Comparison of ENCODE assay signal across 17 cellular contexts in genomic region chr16:50050802-50051201, GRCh38.
"Had no signal": no experiment of that assay in that cellular context is flagged by ENCODE, and none has a peak within 500 bp of the region (broad histone marks: within the 10 kb centered on the region; RNA-seq: fewer than 3 reads in every experiment).

No MANE protein-coding gene starts in this region.

- H3K27me3 ChIP-seq: adrenal gland, thyroid gland had no signal

- H3K4me3 ChIP-seq: adrenal gland, esophagus squamous epithelium, heart right ventricle, left ventricle myocardium inferior, thyroid gland had no signal

- H3K4me1 ChIP-seq: adrenal gland, esophagus squamous epithelium, heart right ventricle, left ventricle myocardium inferior, thyroid gland had no signal

- DNase-seq: activated CD4-positive, alpha-beta T cell treated with anti-CD3 and anti-CD28 coated beads for 36 hours; activated CD4-positive, alpha-beta T cell treated with anti-CD3 and anti-CD28 coated beads, Interleukin-2, amount 50 U/mL, for 48 hours; activated gamma-delta T cell; adrenal gland; dermis blood vessel endothelial cell; effector memory CD4-positive, alpha-beta T cell; esophagus squamous epithelium; heart right ventricle; kidney glomerular epithelial cell; left ventricle myocardium inferior; mammary epithelial cell; nephron progenitor cell; nucleus accumbens; retina; stimulated activated CD4-positive, alpha-beta T cell treated with anti-CD3 and anti-CD28 coated beads, Interleukin-2, amount 100 ng/mL, for 24 hours; stimulated activated naive CD4-positive, alpha-beta T cell treated with Interleukin-2 at 50 U/mL for 16 hours; thyroid gland had no signal

- H3K27ac ChIP-seq: adrenal gland, esophagus squamous epithelium, heart right ventricle, left ventricle myocardium inferior, thyroid gland had no signal

- H3K9me3 ChIP-seq: thyroid gland had no signal

- H3K36me3 ChIP-seq: adrenal gland, esophagus squamous epithelium, heart right ventricle, left ventricle myocardium inferior, thyroid gland had no signal
